Comparison of ENCODE assay signal across 8 cellular contexts in the genomic region with DNA sequence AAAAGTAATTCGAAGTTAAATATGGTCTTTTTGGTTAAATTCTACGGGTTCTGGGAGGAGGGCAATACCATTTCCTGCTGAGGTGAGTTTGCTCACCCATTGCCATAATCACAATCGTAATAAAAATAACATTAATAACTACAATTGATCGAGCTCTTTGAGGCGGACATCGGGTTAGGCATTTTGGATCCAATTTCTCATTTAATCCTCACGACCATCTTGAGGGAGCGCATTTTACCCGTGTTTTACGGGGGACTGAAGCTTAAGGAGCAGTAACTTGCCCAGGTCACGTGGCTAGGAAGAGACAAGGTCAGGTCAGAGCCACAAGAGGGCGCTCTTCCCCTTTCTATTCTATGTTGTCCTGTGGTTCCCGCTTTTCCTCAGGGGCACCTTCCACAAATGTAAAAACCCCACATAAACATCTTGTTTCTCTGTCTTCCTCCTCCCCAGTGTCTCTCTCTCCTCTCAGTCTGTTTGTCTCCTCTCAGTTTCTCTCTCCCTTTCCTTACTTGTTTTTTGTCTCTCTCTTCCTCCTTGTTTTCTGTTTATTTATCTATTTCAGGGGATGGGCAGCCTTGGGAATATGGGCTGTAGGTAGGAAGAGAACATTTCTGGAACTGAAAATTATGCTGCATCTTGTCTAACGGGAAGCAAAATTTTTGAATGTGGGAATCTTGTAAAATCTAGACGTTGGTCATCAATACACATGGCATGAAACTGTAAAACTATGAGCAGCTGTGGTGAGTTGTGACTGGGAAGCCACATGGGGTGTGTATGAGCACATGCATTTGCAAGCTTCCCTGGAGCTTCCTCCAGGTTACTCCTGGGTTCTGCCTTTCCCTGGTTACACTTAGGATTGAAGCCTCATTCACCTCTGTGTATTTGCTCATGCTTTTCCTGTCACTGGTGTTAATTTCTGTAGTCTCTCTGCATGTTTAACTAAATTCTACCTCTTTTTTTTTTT.
DNase-seq lines count a peak whose midpoint lies in the region; ATAC-seq and TF ChIP-seq lines count a peak whose summit lies in the region.

No MANE protein-coding gene starts in this region.

- TF ChIP-seq CTCF in foreskin keratinocyte (conservative IDR thresholded peaks at IDR 0.05) = peak; percentile 89

- H3K9ac ChIP-seq in stomach smooth muscle (ENCODE audit: low read length in 2 of 2) = peak overlapping the region; percentile 83 to 84

- H3K4me3 ChIP-seq in neuron (ENCODE audit: low read length) (peak overlapping the region; percentile 56), stomach smooth muscle (ENCODE audit: low read length in 2 of 2) (peak overlapping the region; percentile 78 to 81)

- peak overlapping the region; percentile 12 for H3K27ac ChIP-seq in foreskin keratinocyte
- no peak overlapping the region for H3K27ac ChIP-seq in stomach smooth muscle (ENCODE audit: low read length)

- H3K36me3 ChIP-seq in neuron (ENCODE audit: insufficient read depth, low read length) (no peaks in the 10 kb centered on the region), stomach smooth muscle (ENCODE audit: control insufficient read depth in 2 of 2, insufficient read depth in 2 of 2, low read length in 2 of 2) (no peaks in the 10 kb centered on the region)

- DNase-seq in EH (ENCODE audit: low read depth) = peak; percentile 82
- DNase-seq in H4 (ENCODE audit: low spot score) = peak; percentile 74
- DNase-seq in LHCN-M2 (ENCODE audit: low read depth) = peak; percentile 77
- peak; percentile 77 for DNase-seq in RPMI7951 (ENCODE audit: low read depth)
- DNase-seq in activated T-helper 9 cell treated with anti-CD3 and anti-CD28 coated beads, Interleukin-2, amount 50 U/mL, for 16 hours (ENCODE audit: low read depth) = peak; percentile 42
- DNase-seq in foreskin keratinocyte = peak; percentile 59 to 79

- H3K4me1 ChIP-seq in foreskin keratinocyte (no peaks in the 10 kb centered on the region), neuron (ENCODE audit: insufficient read depth, low read length) (peaks cover 10% of the 10 kb centered on the region), stomach smooth muscle (ENCODE audit: control insufficient read depth, insufficient read depth, low read length) (peaks cover 21% of the 10 kb centered on the region)

- peak; percentile 85 for ATAC-seq in foreskin keratinocyte

- H3K27me3 ChIP-seq in foreskin keratinocyte (no peaks in the 10 kb centered on the region), neuron (ENCODE audit: insufficient read depth, low read length) (peaks cover 19% of the 10 kb centered on the region), stomach smooth muscle (ENCODE audit: control insufficient read depth in 1 of 2, insufficient read depth in 2 of 2, low read length in 2 of 2) (no peaks in the 10 kb centered on the region)

- peak overlapping the region; percentile 82 for H2AFZ ChIP-seq in neuron (ENCODE audit: low read depth, low read length)

- H3K9me3 ChIP-seq in neuron (ENCODE audit: low read length) (no peaks in the 10 kb centered on the region), stomach smooth muscle (ENCODE audit: control insufficient read depth in 2 of 2, low read length in 2 of 2) (no peaks in the 10 kb centered on the region)
